Comparison of ENCODE assay signal across 8 cellular contexts in genomic region chr11:120432056-120433018, GRCh38.
DNase-seq lines count a peak whose midpoint lies in the region; TF ChIP-seq lines count a peak whose summit lies in the region.

No MANE protein-coding gene starts in this region.

- no peak overlapping the region for H3K4me3 Mint-ChIP-seq in activated CD4-positive, alpha-beta T cell treated with anti-CD3 and anti-CD28 coated beads, Interleukin-2, amount 10 ng/mL, durations not matched to agents 24 days and 14 days
- peak overlapping the region; percentile 50 for H3K4me3 Mint-ChIP-seq in chondrocyte (ENCODE audit: unreplicated experiment)

- no peaks in the 10 kb centered on the region for H3K27me3 Mint-ChIP-seq in activated CD4-positive, alpha-beta T cell treated with anti-CD3 and anti-CD28 coated beads, Interleukin-2, amount 10 ng/mL, durations not matched to agents 24 days and 14 days
- H3K27me3 Mint-ChIP-seq in chondrocyte (ENCODE audit: low read depth): no peaks in the 10 kb centered on the region

- peak; percentile 55 for DNase-seq in activated CD4-positive, alpha-beta T cell treated with anti-CD3 and anti-CD28 coated beads, Interleukin-2, amount 10 ng/mL, durations not matched to agents 24 days and 14 days
- no peak for DNase-seq in activated CD4-positive, alpha-beta T cell treated with anti-CD3 and anti-CD28 coated beads for 1 hour
- DNase-seq in chondrocyte (ENCODE audit: low spot score) (no peak), mucosa of gallbladder (ENCODE audit: low spot score) (peak; percentile 64), NCI-H2029 (lab: John Stamatoyannopoulos, UW) (no peak), posterior vena cava (ENCODE audit: low spot score) (no peak), NCI-H1048 (lab: John Stamatoyannopoulos, UW) (no peak)

- intact Hi-C loops in activated CD4-positive, alpha-beta T cell treated with anti-CD3 and anti-CD28 coated beads, Interleukin-2, amount 10 ng/mL, durations not matched to agents 24 days and 14 days (cut with micrococcal nuclease): loop anchor here (2.0 kb wide), 1 partner anchor 96 kb away; the partner anchor contains the start of gene ARHGEF12
- intact Hi-C loops in posterior vena cava (cut with DNase I): loop anchor here in 1 of 2 donors (5.0 kb wide), 1 partner anchor 95 kb away; the partner anchor contains the start of gene ARHGEF12

- no peak overlapping the region for H2AFZ ChIP-seq in OCI-LY1 (ENCODE audit: low read length)

- H3K27ac Mint-ChIP-seq in activated CD4-positive, alpha-beta T cell treated with anti-CD3 and anti-CD28 coated beads, Interleukin-2, amount 10 ng/mL, durations not matched to agents 24 days and 14 days: peak overlapping the region; percentile 80
- peak overlapping the region; percentile 96 for H3K27ac Mint-ChIP-seq in chondrocyte (ENCODE audit: unreplicated experiment)

- no peak for TF ChIP-seq CTCF in OCI-LY1 (IDR thresholded peaks at IDR 0.05; ENCODE audit: low read length)
- TF ChIP-seq CTCF in chondrocyte (IDR thresholded peaks at IDR 0.05): no peak

- H3K36me3 Mint-ChIP-seq in activated CD4-positive, alpha-beta T cell treated with anti-CD3 and anti-CD28 coated beads, Interleukin-2, amount 10 ng/mL, durations not matched to agents 24 days and 14 days (ENCODE audit: low read depth): peaks cover 2% of the 10 kb centered on the region
- H3K36me3 Mint-ChIP-seq in chondrocyte (ENCODE audit: low read depth): peaks cover 7% of the 10 kb centered on the region

- H4K20me1 ChIP-seq in OCI-LY1 (ENCODE audit: insufficient read depth, low read length): no peaks in the 10 kb centered on the region

- peaks cover 16% of the 10 kb centered on the region for H3K4me1 Mint-ChIP-seq in activated CD4-positive, alpha-beta T cell treated with anti-CD3 and anti-CD28 coated beads, Interleukin-2, amount 10 ng/mL, durations not matched to agents 24 days and 14 days
- H3K4me1 Mint-ChIP-seq in chondrocyte (ENCODE audit: low read depth): peaks cover 30% of the 10 kb centered on the region

- H3K9ac ChIP-seq in OCI-LY1 (ENCODE audit: low read length): no peak overlapping the region

- H3K79me2 ChIP-seq in OCI-LY1 (ENCODE audit: insufficient read depth, low read length): no peaks in the 10 kb centered on the region

- H3K4me2 ChIP-seq in OCI-LY1 (ENCODE audit: low read length): no peak overlapping the region; the same call in 1 of the 2 replicates

- H3K36me3 ChIP-seq in OCI-LY1 (ENCODE audit: insufficient read depth, low read length): no peaks in the 10 kb centered on the region

- no peaks in the 10 kb centered on the region for H3K9me3 Mint-ChIP-seq in activated CD4-positive, alpha-beta T cell treated with anti-CD3 and anti-CD28 coated beads, Interleukin-2, amount 10 ng/mL, durations not matched to agents 24 days and 14 days
- no peaks in the 10 kb centered on the region for H3K9me3 Mint-ChIP-seq in chondrocyte (ENCODE audit: low read depth)

- peak overlapping the region; percentile 46 for H3K27ac ChIP-seq in OCI-LY1 (ENCODE audit: low read depth, low read length, poor library complexity, severe bottlenecking)

- H3F3A ChIP-seq in OCI-LY1 (ENCODE audit: insufficient read depth, low read length): no peaks in the 10 kb centered on the region

- no peak overlapping the region for H3K4me3 ChIP-seq in OCI-LY1 (ENCODE audit: low read depth, low read length, poor library complexity, severe bottlenecking)

- H3K27me3 ChIP-seq in OCI-LY1 (ENCODE audit: insufficient read depth, low read length): no peaks in the 10 kb centered on the region

- H3K9me3 ChIP-seq in OCI-LY1 (ENCODE audit: low read length): no peaks in the 10 kb centered on the region

- H3K4me1 ChIP-seq in OCI-LY1 (ENCODE audit: insufficient read depth, low read length, severe bottlenecking): peaks cover 11% of the 10 kb centered on the region

- no peaks in the 10 kb centered on the region for H3K9me2 ChIP-seq in OCI-LY1 (ENCODE audit: low read depth, low read length)

Comparison
In these comparisons a context has a peak if more than half of its experiments do, and no peak if none do; other contexts are left out.
1. DNase-seq: peak in activated CD4-positive, alpha-beta T cell treated with anti-CD3 and anti-CD28 coated beads, Interleukin-2, amount 10 ng/mL, durations not matched to agents 24 days and 14 days (single experiment) and mucosa of gallbladder (single experiment); none in activated CD4-positive, alpha-beta T cell treated with anti-CD3 and anti-CD28 coated beads for 1 hour (single experiment), chondrocyte (single experiment), NCI-H2029 (single experiment), posterior vena cava (single experiment) and NCI-H1048 (single experiment).